11 cellular contexts compared by ENCODE assay signal in genomic region chr1:193310569-193310968, GRCh38.
DNase-seq lines count a peak whose midpoint lies in the region; ATAC-seq and TF ChIP-seq lines count a peak whose summit lies in the region.
"Had no signal": no experiment of that assay in that cellular context is flagged by ENCODE, and none has a peak within 500 bp of the region (broad histone marks: within the 10 kb centered on the region; RNA-seq: fewer than 3 reads in every experiment).

No MANE protein-coding gene starts in this region.

- no peaks in the 10 kb centered on the region for H3K27me3 ChIP-seq in effector memory CD4-positive, alpha-beta T cell (replicated peaks; ENCODE audit: control insufficient read depth, insufficient read depth, low read length, poor library complexity, severe bottlenecking)

- TF ChIP-seq CTCF in mucosa of descending colon (IDR thresholded peaks at IDR 0.05), result no peak

- no peaks in the 10 kb centered on the region for H3K36me3 ChIP-seq in mucosa of descending colon (ENCODE audit: low read depth)
- H3K36me3 ChIP-seq in effector memory CD4-positive, alpha-beta T cell (ENCODE audit: control insufficient read depth, insufficient read depth, low read length), result no peaks in the 10 kb centered on the region

- no peak overlapping the region for H3K4me3 ChIP-seq in mucosa of descending colon
- H3K4me3 ChIP-seq in effector memory CD4-positive, alpha-beta T cell (ENCODE audit: insufficient read depth, low read depth, low read length, poor library complexity, severe bottlenecking), result no peak overlapping the region
- H3K4me3 ChIP-seq: psoas muscle had no signal

- no peak overlapping the region for H3K27ac ChIP-seq in effector memory CD4-positive, alpha-beta T cell (ENCODE audit: insufficient read depth, low read length, poor library complexity, severe bottlenecking)
- H3K27ac ChIP-seq: psoas muscle had no signal

- intact Hi-C loops in mucosa of descending colon (cut with DNase I, micrococcal nuclease), result no loop called here

- no peaks in the 10 kb centered on the region for H3K9me3 ChIP-seq in mucosa of descending colon
- no peaks in the 10 kb centered on the region for H3K9me3 ChIP-seq in effector memory CD4-positive, alpha-beta T cell (ENCODE audit: control insufficient read depth, low read length)
- H3K9me3 ChIP-seq: psoas muscle had no signal

- peaks cover 13% of the 10 kb centered on the region for H3K4me1 ChIP-seq in mucosa of descending colon (ENCODE audit: low read depth)
- no peaks in the 10 kb centered on the region for H3K4me1 ChIP-seq in effector memory CD4-positive, alpha-beta T cell (ENCODE audit: control insufficient read depth, insufficient read depth, low read length, poor library complexity, severe bottlenecking)
- H3K4me1 ChIP-seq: psoas muscle had no signal

- peak; percentile 80 for ATAC-seq in mucosa of descending colon
- ATAC-seq: left ventricle myocardium superior, psoas muscle had no signal

- DNase-seq in DMS153 (lab: John Stamatoyannopoulos, UW) (peak; percentile 100), NCI-H1436 (lab: John Stamatoyannopoulos, UW) (peak; percentile 70), NCI-H526 treated with DMSO at 0.1 percent for 48 hours (lab: John Stamatoyannopoulos, UW) (peak; percentile 10), mucosa of descending colon (peak in 2 of 3 donors; percentile 47 to 66), pons (ENCODE audit: low spot score) (no peak), cerebellum (ENCODE audit: low spot score) (no peak)
- DNase-seq in effector CD8-positive, alpha-beta T cell (lab: John Stamatoyannopoulos, UW), result no peak
- no peak for DNase-seq in effector memory CD4-positive, alpha-beta T cell
- DNase-seq: left ventricle myocardium superior, NCI-H1048, psoas muscle had no signal

Comparison
In these comparisons a context has a peak if more than half of its experiments do, and no peak if none do; other contexts are left out.
1. DNase-seq: peak in DMS153 (single experiment), NCI-H1436 (single experiment), NCI-H526 treated with DMSO at 0.1 percent for 48 hours (single experiment) and mucosa of descending colon (2 of 3); none in pons (single experiment), effector CD8-positive, alpha-beta T cell (single experiment), effector memory CD4-positive, alpha-beta T cell (0 of 3) and cerebellum (single experiment).